Comparison of ENCODE assay signal across 22 cellular contexts in the genomic region with DNA sequence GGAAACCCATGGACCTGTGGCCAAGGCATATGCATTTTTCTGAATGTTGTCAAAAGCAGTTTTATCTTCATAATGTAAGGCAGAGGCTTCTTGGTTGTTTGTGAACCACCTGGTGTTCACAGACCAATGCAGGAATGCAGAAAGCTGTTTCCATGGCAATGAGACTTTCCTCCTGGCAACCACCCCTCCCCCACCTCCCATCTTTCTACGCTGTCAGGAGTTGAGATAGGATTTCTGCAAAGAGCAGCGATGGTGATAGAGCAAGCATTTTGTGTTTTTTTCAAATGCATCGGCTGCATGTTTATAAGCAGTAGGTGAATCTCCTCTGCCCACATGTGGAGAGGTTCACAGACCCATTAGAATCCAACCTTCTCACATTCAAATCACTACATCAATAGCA.
DNase-seq lines count a peak whose midpoint lies in the region; ATAC-seq lines count a peak whose summit lies in the region.
"Had no signal": no experiment of that assay in that cellular context is flagged by ENCODE, and none has a peak within 500 bp of the region (broad histone marks: within the 10 kb centered on the region; RNA-seq: fewer than 3 reads in every experiment).

No MANE protein-coding gene starts in this region.

- H3K9me3 Mint-ChIP-seq in activated T-helper 17 cell treated with anti-CD3 and anti-CD28 coated beads, Interleukin-2, amount 50 U/mL, for 72 hours: no peaks in the 10 kb centered on the region

- 15% methylated on average over 3 of the region's 3 CpGs for WGBS in HUES64

- H3K9ac ChIP-seq in HUES64 (ENCODE audit: low read depth, low read length): peak overlapping the region; percentile 50; the same call in 1 of the 2 replicates
- H3K9ac ChIP-seq in iPS-18a (ENCODE audit: low read length): peak overlapping the region; percentile 49
- H3K9ac ChIP-seq: GM23248 had no signal

- no peaks in the 10 kb centered on the region for H3K27me3 Mint-ChIP-seq in activated T-helper 17 cell treated with anti-CD3 and anti-CD28 coated beads, Interleukin-2, amount 50 U/mL, for 72 hours
- H3K27me3 Mint-ChIP-seq: activated naive CD8-positive, alpha-beta T cell; B cell had no signal

- H3K36me3 ChIP-seq in HUES64 (ENCODE audit: insufficient read depth, low read length): no peaks in the 10 kb centered on the region
- H3K36me3 ChIP-seq in iPS-18a (ENCODE audit: control insufficient read depth, low read depth, low read length): no peaks in the 10 kb centered on the region
- H3K36me3 ChIP-seq: tibial nerve had no signal

- intact Hi-C loops in posterior cingulate gyrus (cut with DNase I): no loop called here

- no peaks in the 10 kb centered on the region for H3K9me3 ChIP-seq in HUES64 (ENCODE audit: insufficient read depth, low read depth, low read length)
- no peaks in the 10 kb centered on the region for H3K9me3 ChIP-seq in iPS-18a (ENCODE audit: control insufficient read depth, low read depth, low read length)
- H3K9me3 ChIP-seq: tibial nerve had no signal

- no peak for ATAC-seq in GM21619 (IDR thresholded peaks at IDR 0.05; ENCODE audit: unreplicated experiment)
- ATAC-seq in activated T-helper 17 cell treated with anti-CD3 and anti-CD28 coated beads, Interleukin-2, amount 50 U/mL, for 72 hours (replicated peaks): no peak
- ATAC-seq: HepG2, Panc1 had no signal

- peaks cover 17% of the 10 kb centered on the region for H3K4me1 Mint-ChIP-seq in activated T-helper 17 cell treated with anti-CD3 and anti-CD28 coated beads, Interleukin-2, amount 50 U/mL, for 72 hours

- H3K27ac Mint-ChIP-seq in activated T-helper 17 cell treated with anti-CD3 and anti-CD28 coated beads, Interleukin-2, amount 50 U/mL, for 72 hours: no peak overlapping the region
- H3K27ac Mint-ChIP-seq: activated naive CD8-positive, alpha-beta T cell; B cell had no signal

- no peak overlapping the region for H3K4me3 Mint-ChIP-seq in activated T-helper 17 cell treated with anti-CD3 and anti-CD28 coated beads, Interleukin-2, amount 50 U/mL, for 72 hours
- H3K4me3 Mint-ChIP-seq: activated naive CD8-positive, alpha-beta T cell; B cell had no signal

- no peaks in the 10 kb centered on the region for H3K36me3 Mint-ChIP-seq in activated T-helper 17 cell treated with anti-CD3 and anti-CD28 coated beads, Interleukin-2, amount 50 U/mL, for 72 hours (ENCODE audit: low read depth)

- DNase-seq in caudate nucleus (lab: John Stamatoyannopoulos, UW) (peak in 32 of 61 donors; percentile 2 to 80 (median 18)), posterior cingulate gyrus (peak in 8 of 10 donors; percentile 27 to 92 (median 54)), DMS114 treated with DMSO at 0.1 percent for 48 hours (lab: John Stamatoyannopoulos, UW; ENCODE audit: unreplicated experiment) (no peak)
- DNase-seq: activated CD4-positive, CD25-positive, alpha-beta regulatory T cell; activated T-cell treated with anti-CD3 and anti-CD28 coated beads, Interleukin-2, amount 50 U/mL, for 48 hours; COR-L47; foreskin fibroblast; GM23248; NCI-H1436 treated with DMSO at 0.1 percent for 48 hours; NCI-H82; stimulated activated naive CD4-positive, alpha-beta T cell; T-helper 9 cell had no signal

- H3K4me1 ChIP-seq in HUES64 (ENCODE audit: insufficient read depth, low read length) (peaks cover 34% of the 10 kb centered on the region), iPS-18a (ENCODE audit: control insufficient read depth, low read depth, low read length) (peaks cover 25% of the 10 kb centered on the region)
- H3K4me1 ChIP-seq: tibial nerve had no signal

- H3K4me3 ChIP-seq in HUES64 (ENCODE audit: low read length) (peak overlapping the region; percentile 15; the same call in 1 of the 2 replicates), iPS-18a (ENCODE audit: low read length) (peak overlapping the region; percentile 38)
- H3K4me3 ChIP-seq: GM23248, tibial nerve had no signal

- H3K27ac ChIP-seq in HUES64 (ENCODE audit: low read depth, low read length) (peak overlapping the region; percentile 68), caudate nucleus (ENCODE audit: low read depth, low read length) (no peak overlapping the region), iPS-18a (ENCODE audit: low read length) (peak overlapping the region; percentile 90)
- H3K27ac ChIP-seq: epithelial cell of prostate, GM23248, tibial nerve had no signal

- no peaks in the 10 kb centered on the region for H3K27me3 ChIP-seq in HUES64 (ENCODE audit: insufficient read depth, low read length)
- H3K27me3 ChIP-seq in iPS-18a (ENCODE audit: control insufficient read depth, insufficient read depth, low read length): no peaks in the 10 kb centered on the region
- H3K27me3 ChIP-seq: tibial nerve had no signal
